32 cellular contexts compared by ENCODE assay signal in genomic region chr2:233476651-233477547, GRCh38.
DNase-seq lines count a peak whose midpoint lies in the region; ATAC-seq and TF ChIP-seq lines count a peak whose summit lies in the region.
"Had no signal": no experiment of that assay in that cellular context is flagged by ENCODE, and none has a peak within 500 bp of the region (broad histone marks: within the 10 kb centered on the region; RNA-seq: fewer than 3 reads in every experiment).

No MANE protein-coding gene starts in this region.

- H3K4me1 Mint-ChIP-seq in natural killer cell treated with Interleukin-12 subunit alpha and Interleukin-12 subunit beta and Interleukin-15 and Interleukin-18, amount 100 ng/mL, for 72 hours (ENCODE audit: low read depth in 2 of 2), result peaks cover 0 to 4% of the 10 kb centered on the region in 2 donors
- H3K4me1 Mint-ChIP-seq in natural killer cell (peaks cover 9% of the 10 kb centered on the region in 2 donors), naive B cell (peaks cover 4 to 13% (median 6%) of the 10 kb centered on the region in 3 donors)
- H3K4me1 Mint-ChIP-seq: CD14-positive monocyte; stimulated activated memory B cell treated with anti-CD40 and anti-IgM and Interleukin-4, amounts not matched to agents 10 μg/mL and 1 μg/mL and 100 μg/mL, for 72 hours had no signal

- H3K9me3 Mint-ChIP-seq in natural killer cell treated with Interleukin-12 subunit alpha and Interleukin-12 subunit beta and Interleukin-15 and Interleukin-18, amount 100 ng/mL, for 72 hours, result no peaks in the 10 kb centered on the region
- H3K9me3 Mint-ChIP-seq in natural killer cell (no peaks in the 10 kb centered on the region), naive B cell (peaks cover 0 to 3% (median 0%) of the 10 kb centered on the region in 7 donors)
- H3K9me3 Mint-ChIP-seq: activated T-helper 2 cell treated with anti-CD3 and anti-CD28 coated beads, Interferon-gamma antibody, Interleukin-2, Interleukin-4, amounts not matched to agents 10 μg/mL and 5 μg/mL and 100 μg/mL, durations not matched to agents 14 hours and 24 hours and 36 hours; dendritic cell treated with granulocyte-macrophage colony-stimulating factor and Interleukin-4, amounts not matched to agents 40 ng/mL and 50 ng/mL, for 4 days; stimulated activated memory B cell treated with anti-CD40 and anti-IgM and Interleukin-4, amounts not matched to agents 10 μg/mL and 1 μg/mL and 100 μg/mL, for 72 hours; T-helper 1 cell treated with Interleukin-12 subunit alpha and Interleukin-12 subunit beta and Interleukin-4 antibody, amounts not matched to agents 30 μg/mL and 1 μg/mL, for 36 hours had no signal

- H3K4me3 ChIP-seq in coronary artery, result no peak overlapping the region
- H3K4me3 ChIP-seq: ovary, right lobe of liver, testis had no signal

- H3K27ac Mint-ChIP-seq in natural killer cell treated with Interleukin-12 subunit alpha and Interleukin-12 subunit beta and Interleukin-15 and Interleukin-18, amount 100 ng/mL, for 72 hours, result no peak overlapping the region
- H3K27ac Mint-ChIP-seq in natural killer cell, result peak overlapping the region in 1 of 2 donors; percentile 34
- H3K27ac Mint-ChIP-seq in naive B cell, result peak overlapping the region in 5 of 6 donors; percentile 16 to 83 (median 78)
- H3K27ac Mint-ChIP-seq: activated naive CD8-positive, alpha-beta T cell; activated T-helper 2 cell treated with anti-CD3 and anti-CD28 coated beads, Interferon-gamma antibody, Interleukin-2, Interleukin-4, amounts not matched to agents 10 μg/mL and 5 μg/mL and 100 μg/mL, durations not matched to agents 14 hours and 24 hours and 36 hours; dendritic cell treated with granulocyte-macrophage colony-stimulating factor and Interleukin-4, amounts not matched to agents 40 ng/mL and 50 ng/mL, for 4 days; endodermal cell; stimulated activated memory B cell treated with anti-CD40 and anti-IgM and Interleukin-4, amounts not matched to agents 10 μg/mL and 1 μg/mL and 100 μg/mL, for 72 hours; T-helper 1 cell treated with Interleukin-12 subunit alpha and Interleukin-12 subunit beta and Interleukin-4 antibody, amounts not matched to agents 30 μg/mL and 1 μg/mL, for 36 hours had no signal

- POLR2A ChIA-PET in RWPE1 (lab: Yijun Ruan, JAX; ENCODE audit: low non-redundant PET), result no interaction called here

- no peaks in the 10 kb centered on the region for H3K27me3 Mint-ChIP-seq in natural killer cell treated with Interleukin-12 subunit alpha and Interleukin-12 subunit beta and Interleukin-15 and Interleukin-18, amount 100 ng/mL, for 72 hours
- H3K27me3 Mint-ChIP-seq in natural killer cell (ENCODE audit: low read depth in 2 of 2), result no peaks in the 10 kb centered on the region
- no peaks in the 10 kb centered on the region for H3K27me3 Mint-ChIP-seq in naive B cell
- H3K27me3 Mint-ChIP-seq: activated naive CD8-positive, alpha-beta T cell; dendritic cell treated with granulocyte-macrophage colony-stimulating factor and Interleukin-4, amounts not matched to agents 40 ng/mL and 50 ng/mL, for 4 days; stimulated activated memory B cell treated with anti-CD40 and anti-IgM and Interleukin-4, amounts not matched to agents 10 μg/mL and 1 μg/mL and 100 μg/mL, for 72 hours had no signal

- intact Hi-C loops in natural killer cell (cut with micrococcal nuclease), result no loop called here

- TF ChIP-seq CTCF in natural killer cell (IDR thresholded peaks at IDR 0.05) (no peak), RWPE1 (conservative IDR thresholded peaks at IDR 0.05; ENCODE audit: low read depth) (no peak), coronary artery (IDR thresholded peaks at IDR 0.05) (no peak)

- no peak for ATAC-seq in natural killer cell treated with Interleukin-12 subunit alpha and Interleukin-12 subunit beta and Interleukin-15 and Interleukin-18, amount 100 ng/mL, for 72 hours
- ATAC-seq in natural killer cell, result no peak
- ATAC-seq in naive B cell (ENCODE audit: low read depth in 2 of 2), result no peak
- ATAC-seq: esophagus mucosa; foreskin keratinocyte; right lobe of liver; stimulated activated memory B cell treated with anti-CD40 and anti-IgM and Interleukin-4, amounts not matched to agents 10 μg/mL and 1 μg/mL and 100 μg/mL, for 72 hours had no signal

- DNase-seq in natural killer cell treated with Interleukin-12 subunit alpha and Interleukin-12 subunit beta and Interleukin-15 and Interleukin-18, amount 100 ng/mL, for 72 hours (ENCODE audit: low spot score), result peak; percentile 52
- DNase-seq in natural killer cell, result no peak
- DNase-seq in RWPE1 (ENCODE audit: low spot score), result no peak
- DNase-seq in naive B cell, result no peak
- DNase-seq in ureter (ENCODE audit: low spot score), result peak; percentile 36
- no peak for DNase-seq in coronary artery (ENCODE audit: low spot score)
- no peak for DNase-seq in NOMO-1 treated with DMSO at 0.1 percent for 48 hours (lab: John Stamatoyannopoulos, UW; ENCODE audit: unreplicated experiment)
- DNase-seq: activated CD4-positive, alpha-beta T cell treated with anti-CD3 and anti-CD28 coated beads for 4 hours; central memory CD4-positive, alpha-beta T cell; EL; endodermal cell; foreskin keratinocyte; GOT3; MV-4-11; NCI-H146; NCI-H2107; NCI-H446; NCI-H82; ovary; RPMI8226; SK-N-SH; stimulated activated CD4-positive, alpha-beta T cell treated with anti-CD3 and anti-CD28 coated beads, Interleukin-12 subunit alpha, Interleukin-12 subunit beta, amount 100 ng/mL, for 4 hours; stimulated activated CD4-positive, alpha-beta T cell treated with anti-CD3 and anti-CD28 coated beads, Interleukin-4, amount 100 ng/mL, for 1 hour; testis had no signal

- H3K27ac ChIP-seq in RWPE1 (peak overlapping the region; percentile 53), coronary artery (no peak overlapping the region)
- H3K27ac ChIP-seq: foreskin keratinocyte, ovary, right lobe of liver, testis had no signal

- CTCF ChIA-PET in RWPE1 (lab: Yijun Ruan, JAX), result interaction anchor here (0.6 to 1.0 kb wide), 2 partner anchors 23 to 124 kb away, joined by 3 read pairs; no protein-coding TSS in a partner anchor

- H3K36me3 Mint-ChIP-seq in natural killer cell treated with Interleukin-12 subunit alpha and Interleukin-12 subunit beta and Interleukin-15 and Interleukin-18, amount 100 ng/mL, for 72 hours, result peaks cover 5% of the 10 kb centered on the region
- H3K36me3 Mint-ChIP-seq in natural killer cell, result peaks cover 11% of the 10 kb centered on the region
- peaks cover 12 to 14% of the 10 kb centered on the region in 2 donors for H3K36me3 Mint-ChIP-seq in naive B cell

- H3K4me3 Mint-ChIP-seq in natural killer cell treated with Interleukin-12 subunit alpha and Interleukin-12 subunit beta and Interleukin-15 and Interleukin-18, amount 100 ng/mL, for 72 hours, result no peak overlapping the region
- H3K4me3 Mint-ChIP-seq in natural killer cell (no peak overlapping the region), naive B cell (no peak overlapping the region)
- H3K4me3 Mint-ChIP-seq: activated naive CD8-positive, alpha-beta T cell; CD14-positive monocyte; dendritic cell treated with granulocyte-macrophage colony-stimulating factor and Interleukin-4, amounts not matched to agents 40 ng/mL and 50 ng/mL, for 4 days; endodermal cell; stimulated activated memory B cell treated with anti-CD40 and anti-IgM and Interleukin-4, amounts not matched to agents 10 μg/mL and 1 μg/mL and 100 μg/mL, for 72 hours; T-helper 1 cell treated with Interleukin-12 subunit alpha and Interleukin-12 subunit beta and Interleukin-4 antibody, amounts not matched to agents 30 μg/mL and 1 μg/mL, for 36 hours had no signal

Comparison
In these comparisons a context has a peak if more than half of its experiments do, and no peak if none do; other contexts are left out.
1. DNase-seq: peak in natural killer cell treated with Interleukin-12 subunit alpha and Interleukin-12 subunit beta and Interleukin-15 and Interleukin-18, amount 100 ng/mL, for 72 hours (single experiment) and ureter (single experiment); none in natural killer cell (single experiment), RWPE1 (single experiment), naive B cell (single experiment), coronary artery (single experiment) and NOMO-1 treated with DMSO at 0.1 percent for 48 hours (single experiment).
2. H3K27ac Mint-ChIP-seq: peak in naive B cell (5 of 6); none in natural killer cell treated with Interleukin-12 subunit alpha and Interleukin-12 subunit beta and Interleukin-15 and Interleukin-18, amount 100 ng/mL, for 72 hours (0 of 2).